10 cellular contexts compared by ENCODE assay signal in genomic region chr11:96229354-96229973, GRCh38.
DNase-seq lines count a peak whose midpoint lies in the region; ATAC-seq, FAIRE-seq and TF ChIP-seq lines count a peak whose summit lies in the region.
"Had no signal": no experiment of that assay in that cellular context is flagged by ENCODE, and none has a peak within 500 bp of the region (broad histone marks: within the 10 kb centered on the region; RNA-seq: fewer than 3 reads in every experiment).

No MANE protein-coding gene starts in this region.

- in situ Hi-C loops in GM13976 (cut with MboI; ENCODE audit: low sequenced_read_pairs, unreplicated experiment), result no loop called here

- 76% methylated on average over 2 of the region's 2 CpGs for WGBS in A549 (ENCODE audit: missing lambda C conversion rate)

- FAIRE-seq in A549 (lab: Jason Lieb, UNC) (no peak), GM19239 (lab: Jason Lieb, UNC) (peak; percentile 14)

- H3K27me3 Mint-ChIP-seq in activated naive CD8-positive, alpha-beta T cell treated with anti-CD3 and anti-CD28 coated beads, Interleukin-2, amount 10 ng/mL, durations not matched to agents 7 days and 5 days, result no peaks in the 10 kb centered on the region
- no peaks in the 10 kb centered on the region for H3K27me3 Mint-ChIP-seq in nephron (ENCODE audit: low read depth)

- TF ChIP-seq POLR2A in A549 (IDR thresholded peaks at IDR 0.05; ENCODE audit: low read length), result no peak

- peak overlapping the region; percentile 29; the same call in 1 of the 3 replicates for H3K4me2 ChIP-seq in A549

- ATAC-seq in A549 (no peak), HG03439 (IDR thresholded peaks at IDR 0.05; ENCODE audit: unreplicated experiment) (no peak)
- ATAC-seq in activated naive CD8-positive, alpha-beta T cell treated with anti-CD3 and anti-CD28 coated beads, Interleukin-2, amount 10 ng/mL, durations not matched to agents 7 days and 5 days (ENCODE audit: low read depth), result no peak

- no peak overlapping the region for H3K4me3 ChIP-seq in A549

- no peak for TF ChIP-seq CTCF in A549 (IDR thresholded peaks at IDR 0.05)
- TF ChIP-seq CTCF in nephron (IDR thresholded peaks at IDR 0.05; ENCODE audit: unreplicated experiment in 3 of 3), result no peak
- TF ChIP-seq CTCF in GM13976 (IDR thresholded peaks at IDR 0.05; ENCODE audit: borderline replicate concordance, control extremely low read depth, extremely low read depth, insufficient read depth, missing control alignments), result no peak

- TF ChIP-seq EP300 in A549 (IDR thresholded peaks at IDR 0.05), result no peak

- CTCF ChIA-PET in A549 (lab: Yijun Ruan, JAX), result interaction anchor here (1.3 to 1.5 kb wide), 2 partner anchors 9 to 75 kb away, joined by 3 read pairs; no protein-coding TSS in a partner anchor

- TF ChIP-seq RAD21 in A549 (conservative IDR thresholded peaks at IDR 0.05 in 1 of 2, IDR thresholded peaks at IDR 0.05 in 1 of 2), result no peak

- H3K4me1 Mint-ChIP-seq in activated naive CD8-positive, alpha-beta T cell treated with anti-CD3 and anti-CD28 coated beads, Interleukin-2, amount 10 ng/mL, durations not matched to agents 7 days and 5 days, result peaks cover 30% of the 10 kb centered on the region
- H3K4me1 Mint-ChIP-seq in nephron, result peaks cover 16% of the 10 kb centered on the region

- POLR2A ChIA-PET in A549 (lab: Yijun Ruan, JAX), result interaction anchor here (1.0 kb wide), 1 partner anchor 113 kb away, joined by 3 read pairs; the partner anchor contains the start of gene MAML2
- POLR2A ChIA-PET in activated naive CD8-positive, alpha-beta T cell treated with anti-CD3 and anti-CD28 coated beads, Interleukin-2, amount 10 ng/mL, durations not matched to agents 7 days and 5 days (lab: Charles Lee), result interaction anchor here (0.7 to 1.1 kb wide), 2 partner anchors 8 to 13 kb away, joined by 3 to 8 read pairs; no protein-coding TSS in a partner anchor

- peaks cover 1% of the 10 kb centered on the region for H3K9me3 Mint-ChIP-seq in activated naive CD8-positive, alpha-beta T cell treated with anti-CD3 and anti-CD28 coated beads, Interleukin-2, amount 10 ng/mL, durations not matched to agents 7 days and 5 days
- H3K9me3 Mint-ChIP-seq in nephron, result no peaks in the 10 kb centered on the region

- peaks cover 36% of the 10 kb centered on the region for H3K36me3 Mint-ChIP-seq in activated naive CD8-positive, alpha-beta T cell treated with anti-CD3 and anti-CD28 coated beads, Interleukin-2, amount 10 ng/mL, durations not matched to agents 7 days and 5 days
- H3K36me3 Mint-ChIP-seq in nephron (ENCODE audit: low read depth), result peaks cover 19% of the 10 kb centered on the region

- H3K27ac ChIP-seq in A549, result peak overlapping the region; percentile 60 to 81

- no peak overlapping the region for H3K4me3 Mint-ChIP-seq in activated naive CD8-positive, alpha-beta T cell treated with anti-CD3 and anti-CD28 coated beads, Interleukin-2, amount 10 ng/mL, durations not matched to agents 7 days and 5 days
- no peak overlapping the region for H3K4me3 Mint-ChIP-seq in nephron

- peak overlapping the region; percentile 4 for H3K27ac Mint-ChIP-seq in activated naive CD8-positive, alpha-beta T cell treated with anti-CD3 and anti-CD28 coated beads, Interleukin-2, amount 10 ng/mL, durations not matched to agents 7 days and 5 days
- H3K27ac Mint-ChIP-seq in nephron, result peak overlapping the region; percentile 82 to 98 (median 97)

- no peaks in the 10 kb centered on the region for H3K9me3 ChIP-seq in A549

- peaks cover 26% of the 10 kb centered on the region for H3K4me1 ChIP-seq in A549

- DNase-seq in A549 (ENCODE audit: low read depth in 1 of 2, low spot score in 1 of 2) (no peak), GM19239 (ENCODE audit: insufficient read length, low spot score) (no peak), dedifferentiated amniotic fluid mesenchymal stem cell (ENCODE audit: extremely low spot score) (no peak), GM13976 (ENCODE audit: low spot score) (no peak), DMS 273 (lab: John Stamatoyannopoulos, UW; ENCODE audit: unreplicated experiment) (no peak)
- DNase-seq in activated naive CD8-positive, alpha-beta T cell treated with anti-CD3 and anti-CD28 coated beads, Interleukin-2, amount 10 ng/mL, durations not matched to agents 7 days and 5 days, result no peak
- DNase-seq: DMS79, NCI-H345 had no signal

TF ChIP-seq in A549, 52 proteins besides CTCF, POLR2A, EP300 and RAD21:
- TF ChIP-seq NPAS2 (CRISPR knock-in tag; IDR thresholded peaks at IDR 0.05; ENCODE audit: borderline replicate concordance) (no peak), SMC3 (IDR thresholded peaks at IDR 0.05) (no peak), HDAC2 (IDR thresholded peaks at IDR 0.05) (no peak), RFX5 (IDR thresholded peaks at IDR 0.05) (no peak), ZSCAN20 (CRISPR knock-in tag; IDR thresholded peaks at IDR 0.05) (no peak), TFCP2L1 (CRISPR knock-in tag; IDR thresholded peaks at IDR 0.05) (no peak), MYC (IDR thresholded peaks at IDR 0.05; ENCODE audit: borderline replicate concordance, low read length) (no peak), HMGXB4 (CRISPR knock-in tag; IDR thresholded peaks at IDR 0.05; ENCODE audit: borderline replicate concordance) (no peak), MAFK (IDR thresholded peaks at IDR 0.05; ENCODE audit: partially characterized antibody) (no peak), FOXS1 (CRISPR knock-in tag; IDR thresholded peaks at IDR 0.05) (no peak), HOXB5 (CRISPR knock-in tag; IDR thresholded peaks at IDR 0.05) (no peak), TP53 (CRISPR knock-in tag; IDR thresholded peaks at IDR 0.05) (no peak), ZFP36 (IDR thresholded peaks at IDR 0.05; ENCODE audit: borderline replicate concordance, partially characterized antibody) (no peak), ELK1 (IDR thresholded peaks at IDR 0.05; ENCODE audit: low read depth, low read length) (no peak), ESRRA (IDR thresholded peaks at IDR 0.05; ENCODE audit: borderline replicate concordance, low read length) (no peak)
TF ChIP-seq in A549: peak in this region for 0.
